Comparison of ENCODE assay signal across 17 cellular contexts in genomic region chr4:7894677-7895181, GRCh38. TPM values are rescaled to one million over a fixed set of nuclear protein-coding genes. Genes with fewer than 3 reads are reported as not detected.
DNase-seq lines count a peak whose midpoint lies in the region; ATAC-seq and TF ChIP-seq lines count a peak whose summit lies in the region.
"Had no signal": no experiment of that assay in that cellular context is flagged by ENCODE, and none has a peak within 500 bp of the region (broad histone marks: within the 10 kb centered on the region; RNA-seq: fewer than 3 reads in every experiment).

No MANE protein-coding gene starts in this region.

- H3K4ac ChIP-seq in IMR-90 (ENCODE audit: low read depth, low read length): peak overlapping the region; percentile 85; the same call in 1 of the 2 replicates

- ATAC-seq in IMR-90 (ENCODE audit: low read depth): no peak
- ATAC-seq in RWPE2 (ENCODE audit: low read depth): no peak; the same call in 2 of the 3 replicates
- ATAC-seq in foreskin keratinocyte: peak; percentile 25
- ATAC-seq in gastrocnemius medialis: no peak
- ATAC-seq in CD8-positive, alpha-beta T cell: no peak
- ATAC-seq: PC-3; stimulated activated effector memory CD8-positive, alpha-beta T cell treated with anti-CD3 and anti-CD28 coated beads, Interleukin-12 subunit alpha, Interleukin-12 subunit beta, amount 100 ng/mL, for 72 hours; T-cell had no signal

- H3K27me3 ChIP-seq in IMR-90 (ENCODE audit: control insufficient read depth, insufficient read depth, low read length) (no peaks in the 10 kb centered on the region), RWPE2 (ENCODE audit: insufficient read depth, poor library complexity, severe bottlenecking) (no peaks in the 10 kb centered on the region), foreskin keratinocyte (no peaks in the 10 kb centered on the region), gastrocnemius medialis (no peaks in the 10 kb centered on the region)
- no peaks in the 10 kb centered on the region for H3K27me3 ChIP-seq in CD8-positive, alpha-beta T cell (ENCODE audit: insufficient read depth, low read length)
- H3K27me3 ChIP-seq: BLaER1 had no signal

- H4K8ac ChIP-seq in IMR-90 (ENCODE audit: low read depth in 2 of 2, low read length in 2 of 2): peak overlapping the region; percentile 25 to 57; a peak in 2 of 4 replicates

- H2AFZ ChIP-seq in IMR-90 (replicated peaks; ENCODE audit: low read length, poor library complexity): no peak overlapping the region
- H2AFZ ChIP-seq: GM23248 had no signal

- peak overlapping the region; percentile 81; the same call in 1 of the 2 replicates for H2BK120ac ChIP-seq in IMR-90 (ENCODE audit: low read depth, low read length)

- no peak overlapping the region for H3K14ac ChIP-seq in IMR-90 (replicated peaks; ENCODE audit: low read depth, low read length)

- H4K91ac ChIP-seq in IMR-90 (ENCODE audit: insufficient read depth, low read depth, low read length): 0 out of 2 replicates have a peak overlapping the region, but pooled peaks have one; percentile 6

- no peak overlapping the region for H3K56ac ChIP-seq in IMR-90 (ENCODE audit: extremely low read depth, insufficient read depth, low read length)

- no peak for DNase-seq in IMR-90
- no peak for DNase-seq in RWPE2 (ENCODE audit: low spot score)
- no peak for DNase-seq in foreskin keratinocyte
- peak; percentile 62 for DNase-seq in retina
- DNase-seq in gastrocnemius medialis: no peak
- DNase-seq in NCI-H1436 (lab: John Stamatoyannopoulos, UW): no peak
- DNase-seq in SHP77 (lab: John Stamatoyannopoulos, UW): no peak
- DNase-seq in CD8-positive, alpha-beta T cell: no peak
- DNase-seq: activated B cell treated with CpG ODN at 0.5 μM for 24 hours, activated gamma-delta T cell, GM23248, NCI-H510A, nucleus accumbens, PC-3, T-cell had no signal

- no peak overlapping the region for H2AK9ac ChIP-seq in IMR-90 (replicated peaks; ENCODE audit: low read depth, low read length, poor library complexity)

- peak overlapping the region; percentile 92 for H2AK5ac ChIP-seq in IMR-90 (ENCODE audit: low read depth, low read length)

- peak overlapping the region; percentile 81 for H2BK5ac ChIP-seq in IMR-90 (ENCODE audit: low read depth, low read length, poor library complexity, severe bottlenecking)

- H3K4me1 ChIP-seq in IMR-90 (ENCODE audit: control insufficient read depth, insufficient read depth, low read length) (peaks cover 23% of the 10 kb centered on the region), RWPE2 (ENCODE audit: insufficient read depth, poor library complexity, severe bottlenecking) (peaks cover 59% of the 10 kb centered on the region), foreskin keratinocyte (peaks cover 38% of the 10 kb centered on the region), gastrocnemius medialis (peaks cover 0 to 3% of the 10 kb centered on the region in 2 donors)
- no peaks in the 10 kb centered on the region for H3K4me1 ChIP-seq in CD8-positive, alpha-beta T cell (ENCODE audit: insufficient read depth, low read length)

- 0 out of 2 replicates have a peak overlapping the region, but pooled peaks have one; percentile 60 for H3K23ac ChIP-seq in IMR-90 (ENCODE audit: low read depth, low read length)

- H3K36me3 ChIP-seq in IMR-90 (ENCODE audit: control insufficient read depth, insufficient read depth, low read length) (peaks cover 10% of the 10 kb centered on the region), RWPE2 (ENCODE audit: low read depth) (0 out of 2 replicates have a peak, but pooled peaks cover 3% of the 10 kb centered on the region), gastrocnemius medialis (no peaks in the 10 kb centered on the region)
- no peaks in the 10 kb centered on the region for H3K36me3 ChIP-seq in CD8-positive, alpha-beta T cell (ENCODE audit: insufficient read depth, low read length)
- H3K36me3 ChIP-seq: BLaER1 had no signal

- POLR2A ChIA-PET in IMR-90 (lab: Charles Lee; ENCODE audit: unreplicated experiment): no interaction called here
- POLR2A ChIA-PET in CD8-positive, alpha-beta T cell (lab: Charles Lee): no interaction called here

- H3K27me3 Mint-ChIP-seq in CD8-positive, alpha-beta T cell (ENCODE audit: low read depth): peaks cover 4% of the 10 kb centered on the region

- H3K9me1 ChIP-seq in IMR-90 (ENCODE audit: insufficient read depth, low read length): peaks cover 18% of the 10 kb centered on the region

- no peaks in the 10 kb centered on the region for H3K9me3 Mint-ChIP-seq in CD8-positive, alpha-beta T cell
- H3K9me3 Mint-ChIP-seq: activated B cell treated with CpG ODN at 0.5 μM for 24 hours; stimulated activated effector memory CD8-positive, alpha-beta T cell treated with anti-CD3 and anti-CD28 coated beads, Interleukin-12 subunit alpha, Interleukin-12 subunit beta, amount 100 ng/mL, for 72 hours; T-cell had no signal

- peaks cover 7 to 76% of the 10 kb centered on the region in 2 experiments; a peak in 3 of 4 replicates for H3K79me1 ChIP-seq in IMR-90 (ENCODE audit: low read depth in 1 of 2, low read length in 2 of 2)

- H3K4me1 Mint-ChIP-seq in CD8-positive, alpha-beta T cell (ENCODE audit: low read depth): peaks cover 15% of the 10 kb centered on the region
- H3K4me1 Mint-ChIP-seq: activated B cell treated with CpG ODN at 0.5 μM for 24 hours had no signal

- H3K18ac ChIP-seq in IMR-90 (ENCODE audit: low read depth, low read length): peak overlapping the region; percentile 20; the same call in 1 of the 2 replicates

- H3K4me3 Mint-ChIP-seq in CD8-positive, alpha-beta T cell: no peak overlapping the region
- H3K4me3 Mint-ChIP-seq: activated B cell treated with CpG ODN at 0.5 μM for 24 hours; stimulated activated effector memory CD8-positive, alpha-beta T cell treated with anti-CD3 and anti-CD28 coated beads, Interleukin-12 subunit alpha, Interleukin-12 subunit beta, amount 100 ng/mL, for 72 hours; T-cell had no signal

- H4K20me1 ChIP-seq in IMR-90 (ENCODE audit: insufficient read depth, low read length): peaks cover 55% of the 10 kb centered on the region
- H4K20me1 ChIP-seq: BLaER1 had no signal

- TF ChIP-seq POLR2A in IMR-90 (IDR thresholded peaks at IDR 0.05; ENCODE audit: low read depth, low read length): no peak
- TF ChIP-seq POLR2A in gastrocnemius medialis (IDR thresholded peaks at IDR 0.05): no peak

- H4K5ac ChIP-seq in IMR-90 (ENCODE audit: low read depth, low read length): peak overlapping the region; percentile 28; the same call in 1 of the 2 replicates

- 0 out of 2 replicates have a peak overlapping the region, but pooled peaks have one; percentile 39 for H2BK20ac ChIP-seq in IMR-90 (ENCODE audit: low read depth, low read length)

- H3K9me3 ChIP-seq in IMR-90 (ENCODE audit: control insufficient read depth, insufficient read depth, low read length) (no peaks in the 10 kb centered on the region), RWPE2 (ENCODE audit: severe bottlenecking) (no peaks in the 10 kb centered on the region), gastrocnemius medialis (no peaks in the 10 kb centered on the region)
- no peaks in the 10 kb centered on the region for H3K9me3 ChIP-seq in CD8-positive, alpha-beta T cell (ENCODE audit: low read length)

- H3K27ac Mint-ChIP-seq in CD8-positive, alpha-beta T cell: no peak overlapping the region
- H3K27ac Mint-ChIP-seq: activated B cell treated with CpG ODN at 0.5 μM for 24 hours; stimulated activated effector memory CD8-positive, alpha-beta T cell treated with anti-CD3 and anti-CD28 coated beads, Interleukin-12 subunit alpha, Interleukin-12 subunit beta, amount 100 ng/mL, for 72 hours; T-cell had no signal

- in situ Hi-C loops in IMR-90 (cut with MboI; ENCODE audit: low sequenced_read_pairs) (no loop called here), gastrocnemius medialis (cut with MboI; ENCODE audit: low sequenced_read_pairs in 4 of 4) (no loop called here)

- 91% methylated on average over 8 of the region's 15 CpGs; no CpG with 5 or more reads in 1 of the 2 experiments for WGBS in IMR-90 (ENCODE audit: extremely low coverage in 2 of 2, insufficient read length in 1 of 2), 2 experiments

- peak overlapping the region; percentile 77; the same call in 1 of the 3 replicates for H2BK15ac ChIP-seq in IMR-90 (ENCODE audit: low read depth, low read length)

- H3K27ac ChIP-seq in IMR-90 (ENCODE audit: insufficient read depth, low read length) (peak overlapping the region; percentile 37), RWPE2 (ENCODE audit: poor library complexity, severe bottlenecking) (peak overlapping the region; percentile 86), foreskin keratinocyte (peak overlapping the region; percentile 69), gastrocnemius medialis (no peak overlapping the region)
- H3K27ac ChIP-seq in CD8-positive, alpha-beta T cell (ENCODE audit: low read depth, low read length): no peak overlapping the region
- H3K27ac ChIP-seq: BLaER1, GM23248 had no signal

- CTCF ChIA-PET in IMR-90 (lab: Yijun Ruan, JAX): no interaction called here
- CTCF ChIA-PET in CD8-positive, alpha-beta T cell (lab: Charles Lee): interaction anchor here (1.5 kb wide), 1 partner anchor 51 kb away, joined by 3 read pairs; no protein-coding TSS in a partner anchor

- H3K36me3 Mint-ChIP-seq in CD8-positive, alpha-beta T cell: no peaks in the 10 kb centered on the region
- H3K36me3 Mint-ChIP-seq: stimulated activated effector memory CD8-positive, alpha-beta T cell treated with anti-CD3 and anti-CD28 coated beads, Interleukin-12 subunit alpha, Interleukin-12 subunit beta, amount 100 ng/mL, for 72 hours had no signal

- H3K9ac ChIP-seq in IMR-90 (ENCODE audit: low read depth, low read length): no peak overlapping the region
- H3K9ac ChIP-seq: BLaER1, GM23248 had no signal

- no peak for TF ChIP-seq RAD21 in IMR-90 (IDR thresholded peaks at IDR 0.05; ENCODE audit: low read length)

- TF ChIP-seq CTCF in IMR-90 (conservative IDR thresholded peaks at IDR 0.05; ENCODE audit: low read depth, low read length) (no peak), RWPE2 (IDR thresholded peaks at IDR 0.05; ENCODE audit: poor library complexity, severe bottlenecking) (no peak), foreskin keratinocyte (conservative IDR thresholded peaks at IDR 0.05) (no peak), gastrocnemius medialis (IDR thresholded peaks at IDR 0.05 in 4 of 5, conservative IDR thresholded peaks at IDR 0.05 in 1 of 5) (no peak)
- no peak for TF ChIP-seq CTCF in CD8-positive, alpha-beta T cell (IDR thresholded peaks at IDR 0.05)

- dilution Hi-C loops in IMR-90 (cut with HindIII; ENCODE audit: low sequenced_read_pairs, unreplicated experiment): no loop called here

- no peak overlapping the region for H3K4me2 ChIP-seq in IMR-90 (ENCODE audit: low read depth, low read length)
- H3K4me2 ChIP-seq: BLaER1 had no signal

- no TSS peak for BruUV-seq in IMR-90 (replicated peaks; lab: Mats Ljungman, UMichigan)

- intact Hi-C loops in IMR-90 (cut with micrococcal nuclease): no loop called here
- intact Hi-C loops in gastrocnemius medialis (cut with DNase I; ENCODE audit: low total_unique reads): no loop called here
- intact Hi-C loops in CD8-positive, alpha-beta T cell (cut with DNase I, micrococcal nuclease): no loop called here

- H3K4me3 ChIP-seq in IMR-90 (ENCODE audit: insufficient read depth, low read depth, low read length) (no peak overlapping the region), RWPE2 (ENCODE audit: severe bottlenecking) (no peak overlapping the region), gastrocnemius medialis (no peak overlapping the region)
- no peak overlapping the region for H3K4me3 ChIP-seq in CD8-positive, alpha-beta T cell (ENCODE audit: low read depth, low read length)
- H3K4me3 ChIP-seq: BLaER1, GM23248 had no signal

RNA-seq across cellular contexts. Expression of gene AFAP1, which starts 44.9 kb away (rescaled TPM):
- 48.2 and 60.3 TPM in 2 replicates for total RNA-seq in IMR-90 (2012; rRNA removed)
- 73.1 and 80.9 TPM in 2 replicates for polyA plus RNA-seq in IMR-90 (2012; rRNA removed)
- 67.3 and 67.7 TPM in 2 replicates for polyA plus RNA-seq in IMR-90 (2012; cell fraction: cytosol; rRNA removed)
- polyA plus RNA-seq in IMR-90 (2012; cell fraction: nucleus; rRNA removed; ENCODE audit: low replicate concordance): 116 and 173 TPM in 2 replicates
- 21.3 and 35.9 TPM in 2 replicates for total RNA-seq in foreskin keratinocyte
- polyA plus RNA-seq in foreskin keratinocyte: 6.1 and 8.6 TPM in 2 replicates
- total RNA-seq in gastrocnemius medialis: 1 to 10 TPM; 1.5 to 8.6 (median 3.5) TPM
- 10 to 100 TPM; 13.4 to 13.9 TPM for total RNA-seq in CD8-positive, alpha-beta T cell

Comparison
In these comparisons a context has a peak if more than half of its experiments do, and no peak if none do; other contexts are left out.
1. H3K27ac ChIP-seq: peak in IMR-90 (single experiment), RWPE2 (single experiment) and foreskin keratinocyte (single experiment); none in gastrocnemius medialis (0 of 4) and CD8-positive, alpha-beta T cell (single experiment).